19 cellular contexts compared by ENCODE assay signal in the genomic region with DNA sequence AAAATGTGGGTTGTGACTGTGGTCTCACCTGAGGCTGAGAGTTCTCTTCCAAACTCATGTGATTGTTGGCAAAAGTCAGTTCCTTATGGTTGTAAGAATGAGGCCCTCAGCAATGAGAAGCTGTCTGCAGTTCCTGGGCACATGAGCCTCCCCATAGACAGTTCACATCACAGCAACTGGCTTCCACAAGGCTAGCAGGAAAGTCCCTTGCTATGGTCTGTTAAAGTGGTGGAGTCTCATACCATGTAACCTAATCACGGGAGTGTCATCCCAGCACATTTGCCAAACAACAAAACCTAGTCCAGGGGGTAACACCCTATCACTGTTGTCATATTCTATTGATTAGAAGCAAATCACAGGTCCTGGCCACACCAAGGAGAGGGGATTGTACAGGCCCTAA.
DNase-seq lines count a peak whose midpoint lies in the region; ATAC-seq and TF ChIP-seq lines count a peak whose summit lies in the region.
"Had no signal": no experiment of that assay in that cellular context is flagged by ENCODE, and none has a peak within 500 bp of the region (broad histone marks: within the 10 kb centered on the region; RNA-seq: fewer than 3 reads in every experiment).

No MANE protein-coding gene starts in this region.

- no peaks in the 10 kb centered on the region for H3K9me3 ChIP-seq in T-helper 17 cell (ENCODE audit: control insufficient read depth, low read length, poor library complexity, severe bottlenecking)
- H3K9me3 ChIP-seq: BE2C had no signal

- no peaks in the 10 kb centered on the region for H3K4me1 Mint-ChIP-seq in T-helper 17 cell

- CTCF ChIA-PET in GM10248 (lab: Yijun Ruan, JAX), result interaction anchor here (1.1 kb wide), 1 partner anchor 14 kb away, joined by 4 read pairs; no protein-coding TSS in a partner anchor

- no peaks in the 10 kb centered on the region for H3K36me3 Mint-ChIP-seq in T-helper 17 cell (ENCODE audit: low read depth)

- DNase-seq in GM10248 (ENCODE audit: extremely low spot score) (peak; percentile 19), T-helper 17 cell (no peak), GM13977 (ENCODE audit: low spot score) (no peak), amniotic stem cell (lab: John Stamatoyannopoulos, UW) (no peak)
- DNase-seq in stimulated activated CD4-positive, alpha-beta T cell treated with anti-CD3 and anti-CD28 coated beads, Interleukin-2, amount 100 ng/mL, for 48 hours, result no peak
- DNase-seq: BE2C; Calu3; CD4-positive, alpha-beta memory T cell; DMS53; GOT3; Karpas-422; MM.1S; NCI-H187 treated with DMSO at 0.1 percent for 48 hours; NCI-H526 treated with DMSO at 0.1 percent for 48 hours; OCI-M1 had no signal

- in situ Hi-C loops in GM13977 (cut with MboI; ENCODE audit: low pct_unique_long_range_greater_than_20kb, low sequenced_read_pairs, unreplicated experiment), result no loop called here

- POLR2A ChIA-PET in GM10248 (lab: Yijun Ruan, JAX), result no interaction called here

- peak overlapping the region; percentile 53 for H3K27ac Mint-ChIP-seq in T-helper 17 cell
- H3K27ac Mint-ChIP-seq: T-helper 1 cell treated with Interleukin-12 subunit alpha and Interleukin-12 subunit beta and Interleukin-4 antibody, amounts not matched to agents 30 μg/mL and 1 μg/mL, for 36 hours had no signal

- no peak overlapping the region for H3K4me3 Mint-ChIP-seq in T-helper 17 cell
- H3K4me3 Mint-ChIP-seq: CD4-positive, alpha-beta memory T cell; T-helper 1 cell treated with Interleukin-12 subunit alpha and Interleukin-12 subunit beta and Interleukin-4 antibody, amounts not matched to agents 30 μg/mL and 1 μg/mL, for 36 hours had no signal

- TF ChIP-seq CTCF in GM10248 (IDR thresholded peaks at IDR 0.05; ENCODE audit: control extremely low read depth, extremely low read depth, low read depth, missing control alignments) (no peak), GM13977 (IDR thresholded peaks at IDR 0.05; ENCODE audit: extremely low read depth, insufficient read depth, missing control alignments) (no peak)

- H3K27me3 Mint-ChIP-seq in T-helper 17 cell, result no peaks in the 10 kb centered on the region
- H3K27me3 Mint-ChIP-seq: CD4-positive, alpha-beta memory T cell had no signal

- peak; percentile 50 for ATAC-seq in GM18870 (IDR thresholded peaks at IDR 0.05; ENCODE audit: unreplicated experiment)
- peak; percentile 48 for ATAC-seq in HG02798 (IDR thresholded peaks at IDR 0.05; ENCODE audit: poor library complexity, unreplicated experiment)
- ATAC-seq in T-helper 17 cell, result no peak
- ATAC-seq in HG03439 (IDR thresholded peaks at IDR 0.05; ENCODE audit: unreplicated experiment), result no peak

Comparison
In these comparisons a context has a peak if more than half of its experiments do, and no peak if none do; other contexts are left out.
1. ATAC-seq: peak in GM18870 (single experiment) and HG02798 (single experiment); none in T-helper 17 cell (single experiment) and HG03439 (single experiment).